Comparison of ENCODE assay signal across 21 cellular contexts in genomic region chr15:96703087-96703486, GRCh38.
DNase-seq lines count a peak whose midpoint lies in the region; ATAC-seq and TF ChIP-seq lines count a peak whose summit lies in the region.
"Had no signal": no experiment of that assay in that cellular context is flagged by ENCODE, and none has a peak within 500 bp of the region (broad histone marks: within the 10 kb centered on the region; RNA-seq: fewer than 3 reads in every experiment).

No MANE protein-coding gene starts in this region.

- no peak overlapping the region for H3K27ac ChIP-seq in brain microvascular endothelial cell

- no peak for TF ChIP-seq CTCF in glutamatergic neuron (IDR thresholded peaks at IDR 0.05; ENCODE audit: partially characterized antibody, unreplicated experiment)
- no peak for TF ChIP-seq CTCF in nephron progenitor cell (IDR thresholded peaks at IDR 0.05)
- no peak for TF ChIP-seq CTCF in brain microvascular endothelial cell (IDR thresholded peaks at IDR 0.05; ENCODE audit: low read depth, low read length, missing control alignments)

- no peak overlapping the region for H3K4me3 Mint-ChIP-seq in glutamatergic neuron (ENCODE audit: unreplicated experiment)
- peak overlapping the region; percentile 46 for H3K4me3 Mint-ChIP-seq in nephron progenitor cell
- H3K4me3 Mint-ChIP-seq: CD14-positive monocyte had no signal

- H3K4me3 ChIP-seq in brain microvascular endothelial cell (ENCODE audit: low read depth, low read length), result no peak overlapping the region
- H3K4me3 ChIP-seq: MG63 had no signal

- peak overlapping the region; percentile 30 for H3K27ac Mint-ChIP-seq in glutamatergic neuron (ENCODE audit: unreplicated experiment)
- H3K27ac Mint-ChIP-seq in nephron progenitor cell, result peak overlapping the region; percentile 73
- H3K27ac Mint-ChIP-seq: CD14-positive monocyte had no signal

- in situ Hi-C loops in brain microvascular endothelial cell (cut with HindIII; ENCODE audit: low pct_ligation_motif_present, low sequenced_read_pairs), result no loop called here

- no peaks in the 10 kb centered on the region for H3K9me3 Mint-ChIP-seq in glutamatergic neuron (ENCODE audit: unreplicated experiment)
- no peaks in the 10 kb centered on the region for H3K9me3 Mint-ChIP-seq in nephron progenitor cell

- H3K36me3 Mint-ChIP-seq in glutamatergic neuron (ENCODE audit: unreplicated experiment) (no peaks in the 10 kb centered on the region), nephron progenitor cell (ENCODE audit: low read depth) (no peaks in the 10 kb centered on the region)
- H3K36me3 Mint-ChIP-seq: CD14-positive monocyte had no signal

- H3K4me1 Mint-ChIP-seq in glutamatergic neuron (ENCODE audit: low read depth, unreplicated experiment) (peaks cover 26% of the 10 kb centered on the region), nephron progenitor cell (peaks cover 63% of the 10 kb centered on the region)
- H3K4me1 Mint-ChIP-seq: CD14-positive monocyte had no signal

- no peak for ATAC-seq in sciatic nerve
- ATAC-seq: HCT116, PC-3 had no signal

- no peaks in the 10 kb centered on the region for H3K36me3 ChIP-seq in brain microvascular endothelial cell (replicated peaks)
- H3K36me3 ChIP-seq: MG63 had no signal

- DNase-seq in NCI-H2227 treated with DMSO at 0.1 percent for 48 hours (lab: John Stamatoyannopoulos, UW) (peak; percentile 34), NCI-H2227 (lab: John Stamatoyannopoulos, UW; ENCODE audit: unreplicated experiment) (no peak), glutamatergic neuron (no peak), nephron progenitor cell (no peak), sciatic nerve (ENCODE audit: low spot score) (no peak), brain microvascular endothelial cell (no peak), DMS114 treated with DMSO at 0.1 percent for 48 hours (lab: John Stamatoyannopoulos, UW; ENCODE audit: unreplicated experiment) (no peak)
- DNase-seq in stimulated activated CD4-positive, alpha-beta T cell treated with anti-CD3 and anti-CD28 coated beads, Interleukin-2, amount 100 ng/mL, for 48 hours, result no peak
- DNase-seq: 8988T, DMS 273 treated with DMSO at 0.1 percent for 48 hours, Kasumi-1, MG63, NCI-H1048, NCI-H1436, NCI-H2029, NCI-H510A treated with DMSO at 0.1 percent for 48 hours, PC-3, RPMI8226, SIG-M5 had no signal

- intact Hi-C loops in sciatic nerve (cut with DNase I), result loop anchor here (10.0 kb wide), 1 partner anchor 338 kb away; no protein-coding TSS in a partner anchor

- H3K27me3 Mint-ChIP-seq in glutamatergic neuron (ENCODE audit: unreplicated experiment) (no peaks in the 10 kb centered on the region), nephron progenitor cell (ENCODE audit: low read depth, poor library complexity) (peaks cover 17% of the 10 kb centered on the region)

- H3K27me3 ChIP-seq in brain microvascular endothelial cell (replicated peaks), result no peaks in the 10 kb centered on the region
- H3K27me3 ChIP-seq: MG63 had no signal
